Comparison of ENCODE assay signal across 13 cellular contexts in genomic region chr2:199431748-199432213, GRCh38. TPM values are rescaled to one million over a fixed set of nuclear protein-coding genes. Genes with fewer than 3 reads are reported as not detected.
DNase-seq lines count a peak whose midpoint lies in the region; ATAC-seq and TF ChIP-seq lines count a peak whose summit lies in the region.
"Had no signal": no experiment of that assay in that cellular context is flagged by ENCODE, and none has a peak within 500 bp of the region (broad histone marks: within the 10 kb centered on the region; RNA-seq: fewer than 3 reads in every experiment).

No MANE protein-coding gene starts in this region.

- H3K4me3 ChIP-seq in HUES64 (ENCODE audit: low read length) (peak overlapping the region; percentile 19; the same call in 1 of the 2 replicates), astrocyte of the cerebellum (ENCODE audit: low read depth, low read length) (no peak overlapping the region)
- H3K4me3 ChIP-seq: BLaER1, coronary artery had no signal

- WGBS in HUES64, result 31% methylated on average over 11 of the region's 11 CpGs

- H3K4me1 ChIP-seq in HUES64 (ENCODE audit: insufficient read depth, low read length), result peaks cover 45% of the 10 kb centered on the region
- H3K4me1 ChIP-seq: foreskin keratinocyte had no signal

- H3K27me3 ChIP-seq in HUES64 (ENCODE audit: insufficient read depth, low read length), result no peaks in the 10 kb centered on the region
- H3K27me3 ChIP-seq: BLaER1, foreskin keratinocyte had no signal

- TF ChIP-seq CTCF in astrocyte of the cerebellum (IDR thresholded peaks at IDR 0.05; ENCODE audit: low read depth, low read length, missing control alignments), result no peak

- no peaks in the 10 kb centered on the region for H3K36me3 ChIP-seq in HUES64 (ENCODE audit: insufficient read depth, low read length)
- H3K36me3 ChIP-seq: BLaER1 had no signal

- ATAC-seq in HG02642 (IDR thresholded peaks at IDR 0.05; ENCODE audit: poor library complexity, unreplicated experiment) (no peak), GM21381 (IDR thresholded peaks at IDR 0.05; ENCODE audit: unreplicated experiment) (no peak)
- ATAC-seq: foreskin keratinocyte had no signal

- in situ Hi-C loops in astrocyte of the cerebellum (cut with HindIII; ENCODE audit: low sequenced_read_pairs), result no loop called here
- in situ Hi-C loops in G401 (cut with HindIII; ENCODE audit: low sequenced_read_pairs), result no loop called here

- peak overlapping the region; percentile 50 for H3K27ac ChIP-seq in HUES64 (ENCODE audit: low read depth, low read length)
- H3K27ac ChIP-seq: BLaER1, coronary artery, foreskin keratinocyte had no signal

- no peaks in the 10 kb centered on the region for H3K9me3 ChIP-seq in HUES64 (ENCODE audit: insufficient read depth, low read depth, low read length)
- H3K9me3 ChIP-seq: BLaER1 had no signal

- no peak overlapping the region for H3K9ac ChIP-seq in HUES64 (ENCODE audit: low read depth, low read length)
- H3K9ac ChIP-seq: BLaER1 had no signal

- DNase-seq in DMS153 (lab: John Stamatoyannopoulos, UW) (peak; percentile 71), astrocyte of the cerebellum (ENCODE audit: low read depth) (peak; percentile 44), iPS-NIHi11 (ENCODE audit: low spot score) (peak; percentile 49), NOMO-1 treated with dmso at 0.1 percent for 144 hours (lab: John Stamatoyannopoulos, UW; ENCODE audit: unreplicated experiment) (no peak), G401 (ENCODE audit: low spot score) (no peak)
- DNase-seq: foreskin keratinocyte, GDM1, NCI-H446 treated with DMSO at 0.1 percent for 48 hours had no signal

RNA-seq across cellular contexts. Expression of gene SATB2, which starts 26.0 kb away (rescaled TPM):
- polyA plus RNA-seq in HUES64 (2013, experiment 1 of 2), result 4.5 TPM
- polyA plus RNA-seq in HUES64 (2013, experiment 2 of 2), result 4.1 TPM
- not detected in 2 replicates for total RNA-seq in G401 (2014; rRNA removed; shearing (Covaris generic))

Comparison
In these comparisons a context has a peak if more than half of its experiments do, and no peak if none do; other contexts are left out.
1. DNase-seq: peak in DMS153 (single experiment), astrocyte of the cerebellum (single experiment) and iPS-NIHi11 (single experiment); none in NOMO-1 treated with dmso at 0.1 percent for 144 hours (single experiment) and G401 (single experiment).